In genomic region chr9:121735792-121736130, GRCh38 we compare ENCODE assay signal across 9 cellular contexts.
DNase-seq lines count a peak whose midpoint lies in the region; ATAC-seq and TF ChIP-seq lines count a peak whose summit lies in the region.
"Had no signal": no experiment of that assay in that cellular context is flagged by ENCODE, and none has a peak within 500 bp of the region (broad histone marks: within the 10 kb centered on the region; RNA-seq: fewer than 3 reads in every experiment).

No MANE protein-coding gene starts in this region.

- TF ChIP-seq CTCF in Panc1 (IDR thresholded peaks at IDR 0.05) (no peak), esophagus squamous epithelium (IDR thresholded peaks at IDR 0.05) (no peak), thyroid gland (IDR thresholded peaks at IDR 0.05) (no peak)

- no TSS peak for BruUV-seq in Panc1 (replicated peaks; lab: Mats Ljungman, UMichigan)

- no peaks in the 10 kb centered on the region for H3K9me3 Mint-ChIP-seq in CD8-positive, alpha-beta memory T cell

- H3K36me3 Mint-ChIP-seq in CD8-positive, alpha-beta memory T cell, result no peaks in the 10 kb centered on the region

- H3K27me3 Mint-ChIP-seq in CD8-positive, alpha-beta memory T cell, result peaks cover 9 to 19% of the 10 kb centered on the region in 2 donors

- peak; percentile 43 for ATAC-seq in Panc1
- ATAC-seq in GM21717 (IDR thresholded peaks at IDR 0.05; ENCODE audit: unreplicated experiment), result no peak

- peak overlapping the region in 4 of 8 donors; percentile 43 to 81 (median 76) for H3K27ac Mint-ChIP-seq in CD8-positive, alpha-beta memory T cell

- POLR2A ChIA-PET in Panc1 (lab: Charles Lee), result no interaction called here
- POLR2A ChIA-PET in CD8-positive, alpha-beta memory T cell (lab: Charles Lee), result no interaction called here

- in situ Hi-C loops in Panc1 (cut with HindIII; ENCODE audit: low pct_unique_long_range_greater_than_20kb, low sequenced_read_pairs), result no loop called here

- H3K36me3 ChIP-seq in Panc1 (ENCODE audit: control insufficient read depth, insufficient read depth, low read length) (no peaks in the 10 kb centered on the region), esophagus squamous epithelium (peaks cover 0 to 6% (median 0%) of the 10 kb centered on the region in 3 donors), mucosa of rectum (ENCODE audit: control insufficient read depth in 2 of 2, insufficient read depth in 2 of 2, low read length in 2 of 2) (no peaks in the 10 kb centered on the region), thyroid gland (no peaks in the 10 kb centered on the region)
- H3K36me3 ChIP-seq in CD8-positive, alpha-beta memory T cell (ENCODE audit: insufficient read depth, low read length), result no peaks in the 10 kb centered on the region

- CTCF ChIA-PET in Panc1 (lab: Charles Lee), result interaction anchor here (0.6 to 1.3 kb wide), 2 partner anchors 195 to 228 kb away, joined by 4 to 6 read pairs; no protein-coding TSS in a partner anchor
- CTCF ChIA-PET in CD8-positive, alpha-beta memory T cell (lab: Charles Lee), result no interaction called here

- peak overlapping the region; percentile 75 to 86 for H3K9ac ChIP-seq in mucosa of rectum (ENCODE audit: low read depth in 1 of 2, low read length in 2 of 2)

- DNase-seq in Panc1 (ENCODE audit: low read depth, low spot score) (no peak), esophagus squamous epithelium (lab: John Stamatoyannopoulos, UW) (no peak), thyroid gland (peak in 1 of 2 donors; percentile 8), NOMO-1 (lab: John Stamatoyannopoulos, UW; ENCODE audit: unreplicated experiment in 2 of 2) (no peak), KG1 (lab: John Stamatoyannopoulos, UW) (no peak)
- no peak for DNase-seq in CD8-positive, alpha-beta memory T cell
- DNase-seq: activated gamma-delta T cell treated with Interleukin-2 at 50 U/mL for 16 hours had no signal

- H3K9me3 ChIP-seq in Panc1 (ENCODE audit: control insufficient read depth, insufficient read depth, low read depth, low read length), result no peaks in the 10 kb centered on the region
- H3K9me3 ChIP-seq in esophagus squamous epithelium, result no peaks in the 10 kb centered on the region
- no peaks in the 10 kb centered on the region for H3K9me3 ChIP-seq in mucosa of rectum (ENCODE audit: control insufficient read depth in 2 of 2, low read length in 2 of 2)
- H3K9me3 ChIP-seq in thyroid gland, result no peaks in the 10 kb centered on the region
- no peaks in the 10 kb centered on the region for H3K9me3 ChIP-seq in CD8-positive, alpha-beta memory T cell (ENCODE audit: low read length)

- WGBS in esophagus squamous epithelium, 2 donors, result 34% methylated on average over 4 of the region's 9 CpGs; no CpG with 5 or more reads in 1 of the 2 donors
- 54 to 66% methylated on average over 9 of the region's 9 CpGs for WGBS in thyroid gland, 2 donors

- H3K4me1 ChIP-seq in Panc1 (ENCODE audit: control insufficient read depth, insufficient read depth, low read length) (peaks cover 22% of the 10 kb centered on the region), esophagus squamous epithelium (peaks cover 40 to 96% (median 61%) of the 10 kb centered on the region in 3 donors), mucosa of rectum (ENCODE audit: control insufficient read depth in 2 of 2, insufficient read depth in 2 of 2, low read length in 2 of 2) (peaks cover 77 to 90% of the 10 kb centered on the region in 2 donors), thyroid gland (peaks cover 28 to 75% of the 10 kb centered on the region in 2 donors)
- H3K4me1 ChIP-seq in CD8-positive, alpha-beta memory T cell (ENCODE audit: insufficient read depth, low read length), result peaks cover 19% of the 10 kb centered on the region

- peak overlapping the region in 1 of 7 donors; percentile 57 for H3K4me3 Mint-ChIP-seq in CD8-positive, alpha-beta memory T cell

- H3K27ac ChIP-seq in Panc1 (ENCODE audit: low read length), result peak overlapping the region; percentile 59
- H3K27ac ChIP-seq in esophagus squamous epithelium, result peak overlapping the region; percentile 55 to 89 (median 82)
- peak overlapping the region; percentile 94 to 98 for H3K27ac ChIP-seq in mucosa of rectum (ENCODE audit: low read depth in 2 of 2, low read length in 2 of 2)
- peak overlapping the region; percentile 64 to 91 (median 77) for H3K27ac ChIP-seq in thyroid gland
- H3K27ac ChIP-seq in CD8-positive, alpha-beta memory T cell (ENCODE audit: low read depth, low read length), result no peak overlapping the region

- TF ChIP-seq POLR2A in esophagus squamous epithelium (IDR thresholded peaks at IDR 0.05) (no peak), thyroid gland (IDR thresholded peaks at IDR 0.05) (no peak)

- intact Hi-C loops in Panc1 (cut with micrococcal nuclease; ENCODE audit: unreplicated experiment), result no loop called here
- intact Hi-C loops in esophagus squamous epithelium (cut with DNase I), result no loop called here
- intact Hi-C loops in thyroid gland (cut with DNase I), result no loop called here

- H3K27me3 ChIP-seq in Panc1 (ENCODE audit: control insufficient read depth, insufficient read depth, low read length) (no peaks in the 10 kb centered on the region), esophagus squamous epithelium (no peaks in the 10 kb centered on the region), mucosa of rectum (ENCODE audit: control insufficient read depth in 2 of 2, insufficient read depth in 2 of 2, low read length in 2 of 2) (no peaks in the 10 kb centered on the region), thyroid gland (no peaks in the 10 kb centered on the region)
- H3K27me3 ChIP-seq in CD8-positive, alpha-beta memory T cell (ENCODE audit: insufficient read depth, low read length, poor library complexity, severe bottlenecking), result no peaks in the 10 kb centered on the region

- peaks cover 38 to 47% (median 43%) of the 10 kb centered on the region in 3 donors for H3K4me1 Mint-ChIP-seq in CD8-positive, alpha-beta memory T cell

- H3K4me3 ChIP-seq in Panc1 (ENCODE audit: low read depth in 2 of 2, low read length in 2 of 2) (peak overlapping the region; percentile 31 to 45), esophagus squamous epithelium (peak overlapping the region; percentile 14 to 63 (median 46)), mucosa of rectum (ENCODE audit: low read length in 2 of 2) (peak overlapping the region; percentile 59 to 67), thyroid gland (replicated peaks in 1 of 3) (peak overlapping the region in 2 of 3 donors; percentile 16 to 24)
- H3K4me3 ChIP-seq in CD8-positive, alpha-beta memory T cell (ENCODE audit: low read length), result no peak overlapping the region
